In the genomic region with DNA sequence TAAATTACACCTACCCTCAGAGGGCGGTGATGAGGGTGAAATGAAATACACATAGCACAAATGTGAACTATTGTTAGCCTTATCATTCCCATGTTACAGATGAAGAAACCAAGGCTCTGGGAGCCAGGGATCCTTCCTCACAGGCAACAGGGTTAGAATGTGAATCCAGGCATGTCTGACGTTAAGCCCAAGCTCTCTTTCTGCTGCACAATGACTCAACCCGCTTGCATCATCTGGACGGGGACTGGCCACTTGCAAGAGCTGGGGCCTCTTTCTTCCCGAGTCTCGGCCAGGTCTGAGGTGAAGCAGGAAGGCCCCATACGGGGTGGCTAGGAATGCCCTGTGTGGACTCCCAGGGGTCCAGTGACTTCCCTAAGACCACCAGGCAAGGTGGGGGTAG, we compare ENCODE assay signal across 2 cellular contexts.
A peak's percentile ranks its signal among the peaks of the same experiment; 100 is the strongest.
TF ChIP-seq lines count a peak whose summit lies in the region.

No MANE protein-coding gene starts in this region.

TF ChIP-seq in HEK293, 187 proteins besides CTCF, POLR2A, EP300 and RAD21:
- TF ChIP-seq, protein P1, sequence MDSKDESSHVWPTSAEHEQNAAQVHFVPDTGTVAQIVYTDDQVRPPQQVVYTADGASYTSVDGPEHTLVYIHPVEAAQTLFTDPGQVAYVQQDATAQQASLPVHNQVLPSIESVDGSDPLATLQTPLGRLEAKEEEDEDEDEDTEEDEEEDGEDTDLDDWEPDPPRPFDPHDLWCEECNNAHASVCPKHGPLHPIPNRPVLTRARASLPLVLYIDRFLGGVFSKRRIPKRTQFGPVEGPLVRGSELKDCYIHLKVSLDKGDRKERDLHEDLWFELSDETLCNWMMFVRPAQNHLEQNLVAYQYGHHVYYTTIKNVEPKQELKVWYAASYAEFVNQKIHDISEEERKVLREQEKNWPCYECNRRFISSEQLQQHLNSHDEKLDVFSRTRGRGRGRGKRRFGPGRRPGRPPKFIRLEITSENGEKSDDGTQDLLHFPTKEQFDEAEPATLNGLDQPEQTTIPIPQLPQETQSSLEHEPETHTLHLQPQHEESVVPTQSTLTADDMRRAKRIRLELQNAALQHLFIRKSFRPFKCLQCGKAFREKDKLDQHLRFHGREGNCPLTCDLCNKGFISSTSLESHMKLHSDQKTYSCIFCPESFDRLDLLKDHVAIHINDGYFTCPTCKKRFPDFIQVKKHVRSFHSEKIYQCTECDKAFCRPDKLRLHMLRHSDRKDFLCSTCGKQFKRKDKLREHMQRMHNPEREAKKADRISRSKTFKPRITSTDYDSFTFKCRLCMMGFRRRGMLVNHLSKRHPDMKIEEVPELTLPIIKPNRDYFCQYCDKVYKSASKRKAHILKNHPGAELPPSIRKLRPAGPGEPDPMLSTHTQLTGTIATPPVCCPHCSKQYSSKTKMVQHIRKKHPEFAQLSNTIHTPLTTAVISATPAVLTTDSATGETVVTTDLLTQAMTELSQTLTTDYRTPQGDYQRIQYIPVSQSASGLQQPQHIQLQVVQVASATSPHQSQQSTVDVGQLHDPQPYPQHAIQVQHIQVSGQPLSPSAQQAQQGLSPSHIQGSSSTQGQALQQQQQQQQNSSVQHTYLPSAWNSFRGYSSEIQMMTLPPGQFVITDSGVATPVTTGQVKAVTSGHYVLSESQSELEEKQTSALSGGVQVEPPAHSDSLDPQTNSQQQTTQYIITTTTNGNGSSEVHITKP (tag by site-specific recombination; IDR thresholded peaks at IDR 0.05): peak; percentile 18; the same call in 1 of the 2 replicates
- TF ChIP-seq ZNF600 (tag by site-specific recombination; IDR thresholded peaks at IDR 0.05) (no peak), ZNF558 (tag by site-specific recombination; IDR thresholded peaks at IDR 0.05) (no peak), ZFP69B (tag by site-specific recombination; IDR thresholded peaks at IDR 0.05) (0 out of 2 replicates have a peak, but pooled peaks have one; percentile 20), ZBTB21 (tag by site-specific recombination; IDR thresholded peaks at IDR 0.05) (peak; percentile 61), ZNF311 (tag by site-specific recombination; IDR thresholded peaks at IDR 0.05; ENCODE audit: borderline replicate concordance) (no peak), ZNF660 (tag by site-specific recombination; IDR thresholded peaks at IDR 0.05) (peak; percentile 35; the same call in 1 of the 2 replicates), SCRT2 (tag by site-specific recombination; IDR thresholded peaks at IDR 0.05) (peak; percentile 68)

TF ChIP-seq in HepG2, 621 proteins besides CTCF, POLR2A, EP300 and RAD21 (continued from another document):
- TF ChIP-seq, protein P2, sequence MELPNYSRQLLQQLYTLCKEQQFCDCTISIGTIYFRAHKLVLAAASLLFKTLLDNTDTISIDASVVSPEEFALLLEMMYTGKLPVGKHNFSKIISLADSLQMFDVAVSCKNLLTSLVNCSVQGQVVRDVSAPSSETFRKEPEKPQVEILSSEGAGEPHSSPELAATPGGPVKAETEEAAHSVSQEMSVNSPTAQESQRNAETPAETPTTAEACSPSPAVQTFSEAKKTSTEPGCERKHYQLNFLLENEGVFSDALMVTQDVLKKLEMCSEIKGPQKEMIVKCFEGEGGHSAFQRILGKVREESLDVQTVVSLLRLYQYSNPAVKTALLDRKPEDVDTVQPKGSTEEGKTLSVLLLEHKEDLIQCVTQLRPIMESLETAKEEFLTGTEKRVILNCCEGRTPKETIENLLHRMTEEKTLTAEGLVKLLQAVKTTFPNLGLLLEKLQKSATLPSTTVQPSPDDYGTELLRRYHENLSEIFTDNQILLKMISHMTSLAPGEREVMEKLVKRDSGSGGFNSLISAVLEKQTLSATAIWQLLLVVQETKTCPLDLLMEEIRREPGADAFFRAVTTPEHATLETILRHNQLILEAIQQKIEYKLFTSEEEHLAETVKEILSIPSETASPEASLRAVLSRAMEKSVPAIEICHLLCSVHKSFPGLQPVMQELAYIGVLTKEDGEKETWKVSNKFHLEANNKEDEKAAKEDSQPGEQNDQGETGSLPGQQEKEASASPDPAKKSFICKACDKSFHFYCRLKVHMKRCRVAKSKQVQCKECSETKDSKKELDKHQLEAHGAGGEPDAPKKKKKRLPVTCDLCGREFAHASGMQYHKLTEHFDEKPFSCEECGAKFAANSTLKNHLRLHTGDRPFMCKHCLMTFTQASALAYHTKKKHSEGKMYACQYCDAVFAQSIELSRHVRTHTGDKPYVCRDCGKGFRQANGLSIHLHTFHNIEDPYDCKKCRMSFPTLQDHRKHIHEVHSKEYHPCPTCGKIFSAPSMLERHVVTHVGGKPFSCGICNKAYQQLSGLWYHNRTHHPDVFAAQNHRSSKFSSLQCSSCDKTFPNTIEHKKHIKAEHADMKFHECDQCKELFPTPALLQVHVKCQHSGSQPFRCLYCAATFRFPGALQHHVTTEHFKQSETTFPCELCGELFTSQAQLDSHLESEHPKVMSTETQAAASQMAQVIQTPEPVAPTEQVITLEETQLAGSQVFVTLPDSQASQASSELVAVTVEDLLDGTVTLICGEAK (IDR thresholded peaks at IDR 0.05): no peak
- TF ChIP-seq, protein P2 (CRISPR knock-in tag; IDR thresholded peaks at IDR 0.05): no peak
- TF ChIP-seq ZNF382 (CRISPR knock-in tag; IDR thresholded peaks at IDR 0.05; ENCODE audit: borderline replicate concordance) (no peak), KDM6A (CRISPR knock-in tag; IDR thresholded peaks at IDR 0.05; ENCODE audit: low read depth) (no peak), CEBPG (CRISPR knock-in tag; IDR thresholded peaks at IDR 0.05) (no peak), SNAI1 (CRISPR knock-in tag; IDR thresholded peaks at IDR 0.05; ENCODE audit: borderline replicate concordance) (no peak), PRMT3 (CRISPR knock-in tag; IDR thresholded peaks at IDR 0.05; ENCODE audit: borderline replicate concordance, low read depth) (no peak), CENPX (CRISPR knock-in tag; IDR thresholded peaks at IDR 0.05) (no peak)
- TF ChIP-seq, protein P3, sequence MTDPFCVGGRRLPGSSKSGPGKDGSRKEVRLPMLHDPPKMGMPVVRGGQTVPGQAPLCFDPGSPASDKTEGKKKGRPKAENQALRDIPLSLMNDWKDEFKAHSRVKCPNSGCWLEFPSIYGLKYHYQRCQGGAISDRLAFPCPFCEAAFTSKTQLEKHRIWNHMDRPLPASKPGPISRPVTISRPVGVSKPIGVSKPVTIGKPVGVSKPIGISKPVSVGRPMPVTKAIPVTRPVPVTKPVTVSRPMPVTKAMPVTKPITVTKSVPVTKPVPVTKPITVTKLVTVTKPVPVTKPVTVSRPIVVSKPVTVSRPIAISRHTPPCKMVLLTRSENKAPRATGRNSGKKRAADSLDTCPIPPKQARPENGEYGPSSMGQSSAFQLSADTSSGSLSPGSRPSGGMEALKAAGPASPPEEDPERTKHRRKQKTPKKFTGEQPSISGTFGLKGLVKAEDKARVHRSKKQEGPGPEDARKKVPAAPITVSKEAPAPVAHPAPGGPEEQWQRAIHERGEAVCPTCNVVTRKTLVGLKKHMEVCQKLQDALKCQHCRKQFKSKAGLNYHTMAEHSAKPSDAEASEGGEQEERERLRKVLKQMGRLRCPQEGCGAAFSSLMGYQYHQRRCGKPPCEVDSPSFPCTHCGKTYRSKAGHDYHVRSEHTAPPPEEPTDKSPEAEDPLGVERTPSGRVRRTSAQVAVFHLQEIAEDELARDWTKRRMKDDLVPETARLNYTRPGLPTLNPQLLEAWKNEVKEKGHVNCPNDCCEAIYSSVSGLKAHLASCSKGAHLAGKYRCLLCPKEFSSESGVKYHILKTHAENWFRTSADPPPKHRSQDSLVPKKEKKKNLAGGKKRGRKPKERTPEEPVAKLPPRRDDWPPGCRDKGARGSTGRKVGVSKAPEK (CRISPR knock-in tag; IDR thresholded peaks at IDR 0.05; ENCODE audit: borderline replicate concordance): no peak
TF ChIP-seq in HepG2: peak in this region for 0.
